In genomic region chr11:61090982-61091372, GRCh38 we compare ENCODE assay signal across 20 cellular contexts. TPM values are rescaled to one million over a fixed set of nuclear protein-coding genes. Genes with fewer than 3 reads are reported as not detected.
DNase-seq lines count a peak whose midpoint lies in the region; ATAC-seq, FAIRE-seq and TF ChIP-seq lines count a peak whose summit lies in the region.
"Had no signal": no experiment of that assay in that cellular context is flagged by ENCODE, and none has a peak within 500 bp of the region (broad histone marks: within the 10 kb centered on the region; RNA-seq: fewer than 3 reads in every experiment).

No MANE protein-coding gene starts in this region.

- no peak for TF ChIP-seq POLR2A in K562 (conservative IDR thresholded peaks at IDR 0.05)

- no peak overlapping the region; a peak in 1 of 4 replicates for H3K9ac ChIP-seq in K562 (ENCODE audit: insufficient read depth in 1 of 2, low read depth in 2 of 2, low read length in 2 of 2)

- H3K27ac Mint-ChIP-seq in activated naive CD4-positive, alpha-beta T cell treated with anti-CD3 and anti-CD28 coated beads, Interleukin-2, amount 10 ng/mL, durations not matched to agents 7 days and 5 days = peak overlapping the region; percentile 93
- peak overlapping the region; percentile 97 for H3K27ac Mint-ChIP-seq in stimulated activated memory B cell treated with anti-CD40 and anti-IgM and Interleukin-4, amounts not matched to agents 10 μg/mL and 1 μg/mL and 100 μg/mL, for 72 hours

- TF ChIP-seq EP300 in K562 (IDR thresholded peaks at IDR 0.05; ENCODE audit: low read length) = no peak

- H3K27ac ChIP-seq in Panc1 (ENCODE audit: low read length) = no peak overlapping the region
- H3K27ac ChIP-seq in K562 (ENCODE audit: extremely low read depth, low read depth, low read length) = no peak overlapping the region
- H3K27ac ChIP-seq: cardiac muscle cell, neutrophil, testis had no signal

- no peak overlapping the region for H2AFZ ChIP-seq in K562 (ENCODE audit: low read depth, low read length)

- ATAC-seq in Panc1 (peak; percentile 36; the same call in 1 of the 2 replicates), K562 (peak; percentile 39; the same call in 2 of the 3 replicates)
- ATAC-seq in stimulated activated memory B cell treated with anti-CD40 and anti-IgM and Interleukin-4, amounts not matched to agents 10 μg/mL and 1 μg/mL and 100 μg/mL, for 72 hours = no peak

- H3K36me3 ChIP-seq in Panc1 (ENCODE audit: control insufficient read depth, insufficient read depth, low read length) (no peaks in the 10 kb centered on the region), K562 (ENCODE audit: control insufficient read depth, insufficient read depth, low read length) (no peaks in the 10 kb centered on the region)
- H3K36me3 ChIP-seq: cardiac muscle cell, neutrophil had no signal

- no peak for DNase-seq in activated naive CD4-positive, alpha-beta T cell treated with anti-CD3 and anti-CD28 coated beads, Interleukin-2, amount 10 ng/mL, durations not matched to agents 7 days and 5 days
- DNase-seq in activated naive CD4-positive, alpha-beta T cell (lab: John Stamatoyannopoulos, UW) = no peak
- no peak for DNase-seq in Panc1 (ENCODE audit: low read depth, low spot score)
- no peak for DNase-seq in K562 (ENCODE audit: extremely low read depth in 1 of 4, low spot score in 3 of 4)
- no peak for DNase-seq in NCI-H1930 (lab: John Stamatoyannopoulos, UW)
- DNase-seq in COLO829 (ENCODE audit: low spot score) = no peak
- no peak for DNase-seq in DMS 273 (lab: John Stamatoyannopoulos, UW; ENCODE audit: unreplicated experiment)
- DNase-seq: effector CD8-positive, alpha-beta T cell; head of caudate nucleus; mesenchymal stem cell; NCI-H1694; NCI-H510A treated with DMSO at 0.1 percent for 48 hours; right cardiac atrium; testis had no signal

- H3K9me3 ChIP-seq in Panc1 (ENCODE audit: control insufficient read depth, insufficient read depth, low read depth, low read length) = no peaks in the 10 kb centered on the region
- no peaks in the 10 kb centered on the region; the same call in 1 of the 2 replicates for H3K9me3 ChIP-seq in K562 (replicated peaks; ENCODE audit: control insufficient read depth, insufficient read depth, low read depth, low read length)
- H3K9me3 ChIP-seq: neutrophil, testis had no signal

- no peaks in the 10 kb centered on the region for H3K27me3 Mint-ChIP-seq in activated naive CD4-positive, alpha-beta T cell treated with anti-CD3 and anti-CD28 coated beads, Interleukin-2, amount 10 ng/mL, durations not matched to agents 7 days and 5 days
- H3K27me3 Mint-ChIP-seq in stimulated activated memory B cell treated with anti-CD40 and anti-IgM and Interleukin-4, amounts not matched to agents 10 μg/mL and 1 μg/mL and 100 μg/mL, for 72 hours = no peaks in the 10 kb centered on the region

- no peaks in the 10 kb centered on the region for H3K79me2 ChIP-seq in K562 (ENCODE audit: control insufficient read depth, insufficient read depth, low read length)

- in situ Hi-C loops in Panc1 (cut with HindIII; ENCODE audit: low pct_unique_long_range_greater_than_20kb, low sequenced_read_pairs) = no loop called here
- in situ Hi-C loops in K562 (cut with MboI) = no loop called here

- FAIRE-seq in K562 (lab: Jason Lieb, UNC) = no peak

- BruUV-seq in Panc1 (replicated peaks; lab: Mats Ljungman, UMichigan) = no TSS peak
- BruUV-seq in K562 (replicated peaks; lab: Mats Ljungman, UMichigan) = no TSS peak

- 36% methylated on average over 8 of the region's 9 CpGs for WGBS in K562 (ENCODE audit: insufficient coverage, low coverage, missing lambda C conversion rate)

- H3K4me3 Mint-ChIP-seq in activated naive CD4-positive, alpha-beta T cell treated with anti-CD3 and anti-CD28 coated beads, Interleukin-2, amount 10 ng/mL, durations not matched to agents 7 days and 5 days = peak overlapping the region; percentile 68
- peak overlapping the region; percentile 82 for H3K4me3 Mint-ChIP-seq in stimulated activated memory B cell treated with anti-CD40 and anti-IgM and Interleukin-4, amounts not matched to agents 10 μg/mL and 1 μg/mL and 100 μg/mL, for 72 hours

- H3K4me2 ChIP-seq in K562 (ENCODE audit: insufficient read depth, low read length) = no peak overlapping the region

- peaks cover 7% of the 10 kb centered on the region for H3K36me3 Mint-ChIP-seq in activated naive CD4-positive, alpha-beta T cell treated with anti-CD3 and anti-CD28 coated beads, Interleukin-2, amount 10 ng/mL, durations not matched to agents 7 days and 5 days
- no peaks in the 10 kb centered on the region for H3K36me3 Mint-ChIP-seq in stimulated activated memory B cell treated with anti-CD40 and anti-IgM and Interleukin-4, amounts not matched to agents 10 μg/mL and 1 μg/mL and 100 μg/mL, for 72 hours

- no peak for TF ChIP-seq RAD21 in K562 (CRISPR knock-in tag; conservative IDR thresholded peaks at IDR 0.05 in 1 of 2, IDR thresholded peaks at IDR 0.05 in 1 of 2)

- POLR2A ChIA-PET in Panc1 (lab: Charles Lee) = no interaction called here
- POLR2A ChIA-PET in K562 (lab: Yijun Ruan, JAX) = interaction anchor here (0.6 kb wide), 1 partner anchor 60 kb away, joined by 3 read pairs; no protein-coding TSS in a partner anchor

- H3K4me1 Mint-ChIP-seq in activated naive CD4-positive, alpha-beta T cell treated with anti-CD3 and anti-CD28 coated beads, Interleukin-2, amount 10 ng/mL, durations not matched to agents 7 days and 5 days = peaks cover 64% of the 10 kb centered on the region
- H3K4me1 Mint-ChIP-seq in stimulated activated memory B cell treated with anti-CD40 and anti-IgM and Interleukin-4, amounts not matched to agents 10 μg/mL and 1 μg/mL and 100 μg/mL, for 72 hours = peaks cover 62% of the 10 kb centered on the region

- no peaks in the 10 kb centered on the region; the same call in 1 of the 2 replicates for H4K20me1 ChIP-seq in K562 (replicated peaks; ENCODE audit: control insufficient read depth, insufficient read depth, low read length)

- TF ChIP-seq CTCF in Panc1 (IDR thresholded peaks at IDR 0.05) (no peak), K562 (IDR thresholded peaks at IDR 0.05 in 2 of 3, conservative IDR thresholded peaks at IDR 0.05 in 1 of 3; ENCODE audit: insufficient read depth in 2 of 3, low read depth in 1 of 3, low read length in 3 of 3) (no peak)

- intact Hi-C loops in Panc1 (cut with micrococcal nuclease; ENCODE audit: unreplicated experiment) (no loop called here), K562 (cut with micrococcal nuclease) (no loop called here)

- no peaks in the 10 kb centered on the region for H3K4me1 ChIP-seq in Panc1 (ENCODE audit: control insufficient read depth, insufficient read depth, low read length)
- peaks cover 5 to 13% of the 10 kb centered on the region in 2 experiments; a peak in 4 of 5 replicates for H3K4me1 ChIP-seq in K562 (replicated peaks in 1 of 2; ENCODE audit: control insufficient read depth in 2 of 2, insufficient read depth in 2 of 2, low read length in 2 of 2)

- peaks cover 2% of the 10 kb centered on the region for H3K9me3 Mint-ChIP-seq in activated naive CD4-positive, alpha-beta T cell treated with anti-CD3 and anti-CD28 coated beads, Interleukin-2, amount 10 ng/mL, durations not matched to agents 7 days and 5 days
- peaks cover 3% of the 10 kb centered on the region for H3K9me3 Mint-ChIP-seq in stimulated activated memory B cell treated with anti-CD40 and anti-IgM and Interleukin-4, amounts not matched to agents 10 μg/mL and 1 μg/mL and 100 μg/mL, for 72 hours

- CTCF ChIA-PET in activated naive CD4-positive, alpha-beta T cell treated with anti-CD3 and anti-CD28 coated beads, Interleukin-2, amount 10 ng/mL, durations not matched to agents 7 days and 5 days (lab: Charles Lee) = interaction anchor here (1.0 to 4.0 kb wide), 5 partner anchors 10 to 39 kb away, joined by 3 to 18 read pairs (median 4); no protein-coding TSS in a partner anchor
- CTCF ChIA-PET in Panc1 (lab: Charles Lee) = interaction anchor here (0.6 kb wide), 1 partner anchor 322 kb away, joined by 3 read pairs; no protein-coding TSS in a partner anchor
- CTCF ChIA-PET in K562 (lab: Yijun Ruan, JAX; ENCODE audit: low intra/inter-chr PET ratio) = no interaction called here

- H3K27me3 ChIP-seq in Panc1 (ENCODE audit: control insufficient read depth, insufficient read depth, low read length) (no peaks in the 10 kb centered on the region), K562 (ENCODE audit: control insufficient read depth in 2 of 2, insufficient read depth in 2 of 2, low read length in 2 of 2) (peaks cover 1% of the 10 kb centered on the region in 2 experiments; a peak in 2 of 5 replicates)
- H3K27me3 ChIP-seq: cardiac muscle cell, neutrophil, testis had no signal

- no peak overlapping the region for H3K4me3 ChIP-seq in Panc1 (ENCODE audit: low read depth in 2 of 2, low read length in 2 of 2)
- no peak overlapping the region for H3K4me3 ChIP-seq in K562
- H3K4me3 ChIP-seq: cardiac muscle cell, testis had no signal

- no peaks in the 10 kb centered on the region for H3K9me1 ChIP-seq in K562 (ENCODE audit: control insufficient read depth, insufficient read depth, low read length)

RNA-seq across cellular contexts. Expression of gene CD5, which starts 11.3 kb away (rescaled TPM):
- total RNA-seq in Panc1 (2021; ENCODE audit: unreplicated experiment) (0.28 TPM), K562 (2014; rRNA removed) (not detected in 2 replicates), K562 (2014; rRNA removed; fragmentation: Illumina TruSeq; extraction: Trizol) (not detected in 2 replicates), K562 (2015; rRNA removed; fragmentation: Illumina TruSeq; extraction: Trizol) (not detected in 2 replicates), K562 (2021) (0.35 and 0.40 TPM in 2 replicates)
- polyA plus RNA-seq in Panc1 (2012; ENCODE audit: insufficient read length) = not detected
- not detected in 2 replicates for total RNA-seq in K562 (2011; cell fraction: chromatin; rRNA removed; ENCODE audit: low replicate concordance)
- total RNA-seq in K562 (2011; cell fraction: nucleolus; rRNA removed) = not detected in 2 replicates
- total RNA-seq in K562 (2011; cell fraction: nucleoplasm; rRNA removed) = not detected in 2 replicates
- polyA plus RNA-seq in K562 (2011; rRNA removed) (not detected in 2 replicates), K562 (2014; fragmentation: Illumina TruSeq; extraction: Trizol) (not detected in 2 replicates), K562 (2014; fragmentation: Nextera tagmentation; extraction: Ambion mirVana) (not detected), K562 (2014; rRNA removed) (not detected in 2 replicates)
- polyA plus RNA-seq in K562 (2011; cell fraction: cytosol; rRNA removed) = not detected in 2 replicates
- not detected in 2 replicates for polyA plus RNA-seq in K562 (2011; cell fraction: nucleus; rRNA removed)
- polyA plus RNA-seq in K562 (2012) = 0.05 and 0.08 TPM in 2 replicates
- not detected in 2 replicates for polyA minus RNA-seq in K562 (2011; rRNA and poly(A)+ RNA removed)
- polyA minus RNA-seq in K562 (2011; cell fraction: cytosol; rRNA and poly(A)+ RNA removed) = not detected in 2 replicates
- not detected in 2 replicates for polyA minus RNA-seq in K562 (2011; cell fraction: nucleus; rRNA and poly(A)+ RNA removed)
- total RNA-seq: cardiac muscle cell, fibroblast of lung, M059J, OCI-LY7 had no signal
- polyA plus RNA-seq: cardiac muscle cell, fibroblast of lung had no signal
